In the genomic region with DNA sequence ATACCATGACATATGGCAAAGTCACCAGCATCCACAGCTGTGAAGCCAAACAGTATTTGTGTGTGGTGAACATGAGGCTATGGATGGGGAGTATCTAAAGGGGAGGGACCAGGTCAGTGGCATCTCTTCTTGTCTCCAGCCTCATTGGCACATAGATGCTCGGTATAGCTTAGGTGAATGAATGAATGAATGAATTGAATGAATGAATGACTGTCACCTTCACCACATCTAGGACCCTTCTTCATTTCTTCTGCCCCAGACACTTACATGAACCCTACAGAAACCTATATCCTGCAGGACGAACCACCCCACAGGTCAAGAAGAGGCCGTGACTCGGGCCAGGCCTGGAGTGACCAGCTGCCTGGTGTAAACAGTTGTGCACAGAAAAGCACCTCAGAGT, we compare ENCODE assay signal across 20 cellular contexts. TPM values are rescaled to one million over a fixed set of nuclear protein-coding genes. Genes with fewer than 3 reads are reported as not detected.
DNase-seq lines count a peak whose midpoint lies in the region; ATAC-seq, FAIRE-seq and TF ChIP-seq lines count a peak whose summit lies in the region.
"Had no signal": no experiment of that assay in that cellular context is flagged by ENCODE, and none has a peak within 500 bp of the region (broad histone marks: within the 10 kb centered on the region; RNA-seq: fewer than 3 reads in every experiment).

No MANE protein-coding gene starts in this region.

- H3K36me3 ChIP-seq in K562 (ENCODE audit: control insufficient read depth, insufficient read depth, low read length), result no peaks in the 10 kb centered on the region
- H3K36me3 ChIP-seq: HAP-1 had no signal

- H3K4me3 Mint-ChIP-seq in activated naive CD8-positive, alpha-beta T cell treated with anti-CD3 and anti-CD28 coated beads, Interleukin-2, amount 10 ng/mL, durations not matched to agents 7 days and 5 days, result peak overlapping the region; percentile 14
- H3K4me3 Mint-ChIP-seq in activated naive CD8-positive, alpha-beta T cell treated with anti-CD3 and anti-CD28 coated beads for 36 hours, result no peak overlapping the region
- H3K4me3 Mint-ChIP-seq in nephron progenitor cell, result no peak overlapping the region
- H3K4me3 Mint-ChIP-seq: CD4-positive, CD25-positive, alpha-beta regulatory T cell had no signal

- no peak overlapping the region for H3K27ac Mint-ChIP-seq in activated naive CD8-positive, alpha-beta T cell treated with anti-CD3 and anti-CD28 coated beads, Interleukin-2, amount 10 ng/mL, durations not matched to agents 7 days and 5 days
- no peak overlapping the region for H3K27ac Mint-ChIP-seq in activated naive CD8-positive, alpha-beta T cell treated with anti-CD3 and anti-CD28 coated beads for 36 hours
- no peak overlapping the region for H3K27ac Mint-ChIP-seq in nephron progenitor cell
- H3K27ac Mint-ChIP-seq: CD4-positive, CD25-positive, alpha-beta regulatory T cell had no signal

- no peak for TF ChIP-seq CTCF in K562 (IDR thresholded peaks at IDR 0.05 in 2 of 3, conservative IDR thresholded peaks at IDR 0.05 in 1 of 3; ENCODE audit: insufficient read depth in 2 of 3, low read depth in 1 of 3, low read length in 3 of 3)
- TF ChIP-seq CTCF in nephron progenitor cell (IDR thresholded peaks at IDR 0.05), result no peak

- TF ChIP-seq POLR2A in GM12892 (IDR thresholded peaks at IDR 0.05; ENCODE audit: low read depth, low read length) (no peak), K562 (conservative IDR thresholded peaks at IDR 0.05) (no peak)

- H3K27me3 Mint-ChIP-seq in activated naive CD8-positive, alpha-beta T cell treated with anti-CD3 and anti-CD28 coated beads, Interleukin-2, amount 10 ng/mL, durations not matched to agents 7 days and 5 days, result peaks cover 35% of the 10 kb centered on the region
- H3K27me3 Mint-ChIP-seq in activated naive CD8-positive, alpha-beta T cell treated with anti-CD3 and anti-CD28 coated beads for 36 hours, result peaks cover 24% of the 10 kb centered on the region
- peaks cover 13% of the 10 kb centered on the region for H3K27me3 Mint-ChIP-seq in nephron progenitor cell (ENCODE audit: low read depth, poor library complexity)

- no peak for ATAC-seq in activated naive CD8-positive, alpha-beta T cell treated with anti-CD3 and anti-CD28 coated beads, Interleukin-2, amount 10 ng/mL, durations not matched to agents 7 days and 5 days (ENCODE audit: low read depth)
- no peak for ATAC-seq in K562

- H3K27me3 ChIP-seq in K562 (ENCODE audit: control insufficient read depth in 2 of 2, insufficient read depth in 2 of 2, low read length in 2 of 2), result peaks cover 0 to 5% of the 10 kb centered on the region in 2 experiments; a peak in 2 of 5 replicates

- FAIRE-seq in GM12892 (lab: Jason Lieb, UNC) (peak; percentile 67), K562 (lab: Jason Lieb, UNC) (no peak)
- FAIRE-seq: A549, D721Med had no signal

- TF ChIP-seq EP300 in K562 (IDR thresholded peaks at IDR 0.05; ENCODE audit: low read length), result no peak

- no peaks in the 10 kb centered on the region for H3K9me3 Mint-ChIP-seq in activated naive CD8-positive, alpha-beta T cell treated with anti-CD3 and anti-CD28 coated beads, Interleukin-2, amount 10 ng/mL, durations not matched to agents 7 days and 5 days
- H3K9me3 Mint-ChIP-seq in activated naive CD8-positive, alpha-beta T cell treated with anti-CD3 and anti-CD28 coated beads for 36 hours, result no peaks in the 10 kb centered on the region
- H3K9me3 Mint-ChIP-seq in nephron progenitor cell, result peaks cover 37% of the 10 kb centered on the region
- H3K9me3 Mint-ChIP-seq: CD4-positive, CD25-positive, alpha-beta regulatory T cell had no signal

- H3K4me1 ChIP-seq in K562 (replicated peaks in 1 of 2; ENCODE audit: control insufficient read depth in 2 of 2, insufficient read depth in 2 of 2, low read length in 2 of 2), result peaks cover 0 to 8% of the 10 kb centered on the region in 2 experiments; a peak in 1 of 5 replicates
- H3K4me1 ChIP-seq: A549, Caco-2, HAP-1 had no signal

- WGBS in K562 (ENCODE audit: insufficient coverage, low coverage, missing lambda C conversion rate), result 42% methylated on average over 4 of the region's 4 CpGs

- H4K20me1 ChIP-seq in K562 (replicated peaks; ENCODE audit: control insufficient read depth, insufficient read depth, low read length), result no peaks in the 10 kb centered on the region

- no peaks in the 10 kb centered on the region for H3K36me3 Mint-ChIP-seq in activated naive CD8-positive, alpha-beta T cell treated with anti-CD3 and anti-CD28 coated beads, Interleukin-2, amount 10 ng/mL, durations not matched to agents 7 days and 5 days
- no peaks in the 10 kb centered on the region for H3K36me3 Mint-ChIP-seq in activated naive CD8-positive, alpha-beta T cell treated with anti-CD3 and anti-CD28 coated beads for 36 hours
- no peaks in the 10 kb centered on the region for H3K36me3 Mint-ChIP-seq in nephron progenitor cell (ENCODE audit: low read depth)
- H3K36me3 Mint-ChIP-seq: CD4-positive, CD25-positive, alpha-beta regulatory T cell had no signal

- H3K9me3 ChIP-seq in K562 (replicated peaks; ENCODE audit: control insufficient read depth, insufficient read depth, low read depth, low read length), result no peaks in the 10 kb centered on the region
- H3K9me3 ChIP-seq: Caco-2, HAP-1 had no signal

- in situ Hi-C loops in K562 (cut with MboI), result no loop called here

- intact Hi-C loops in K562 (cut with micrococcal nuclease) (no loop called here), posterior vena cava (cut with DNase I) (no loop called here)

- CTCF ChIA-PET in K562 (lab: Yijun Ruan, JAX; ENCODE audit: low intra/inter-chr PET ratio), result no interaction called here

- TF ChIP-seq RAD21 in K562 (CRISPR knock-in tag; conservative IDR thresholded peaks at IDR 0.05 in 1 of 2, IDR thresholded peaks at IDR 0.05 in 1 of 2), result no peak

- H3K4me2 ChIP-seq in K562 (ENCODE audit: insufficient read depth, low read length), result no peak overlapping the region
- H3K4me2 ChIP-seq: A549 had no signal

- no peak for DNase-seq in activated naive CD8-positive, alpha-beta T cell treated with anti-CD3 and anti-CD28 coated beads, Interleukin-2, amount 10 ng/mL, durations not matched to agents 7 days and 5 days
- DNase-seq in activated naive CD8-positive, alpha-beta T cell treated with anti-CD3 and anti-CD28 coated beads for 36 hours, result no peak
- no peak for DNase-seq in GM12892 (ENCODE audit: insufficient read length)
- DNase-seq in K562 (ENCODE audit: extremely low read depth in 1 of 4, low spot score in 3 of 4), result no peak
- peak; percentile 43 for DNase-seq in posterior vena cava (ENCODE audit: low spot score)
- no peak for DNase-seq in HPDE6-E6E7 (ENCODE audit: extremely low spot score)
- no peak for DNase-seq in nephron progenitor cell
- no peak for DNase-seq in DMS114 treated with DMSO at 0.1 percent for 48 hours (lab: John Stamatoyannopoulos, UW; ENCODE audit: unreplicated experiment)
- DNase-seq: Caco-2, DMS153, DMS79, IMR-90, Karpas-422 had no signal

- H3K4me3 ChIP-seq in K562, result no peak overlapping the region
- H3K4me3 ChIP-seq: A549, HAP-1 had no signal

- H3K27ac ChIP-seq in K562 (ENCODE audit: extremely low read depth, low read depth, low read length), result no peak overlapping the region
- H3K27ac ChIP-seq: 22Rv1, A549 had no signal

- POLR2A ChIA-PET in activated naive CD8-positive, alpha-beta T cell treated with anti-CD3 and anti-CD28 coated beads, Interleukin-2, amount 10 ng/mL, durations not matched to agents 7 days and 5 days (lab: Charles Lee), result interaction anchor here (0.6 kb wide), 1 partner anchor 123 kb away, joined by 5 read pairs; no protein-coding TSS in a partner anchor
- POLR2A ChIA-PET in K562 (lab: Yijun Ruan, JAX), result interaction anchor here (0.6 kb wide), 1 partner anchor 578 kb away, joined by 3 read pairs; no protein-coding TSS in a partner anchor

- BruUV-seq in K562 (replicated peaks; lab: Mats Ljungman, UMichigan), result no TSS peak

- H2AFZ ChIP-seq in K562 (ENCODE audit: low read depth, low read length), result peak overlapping the region; percentile 70

- H3K79me2 ChIP-seq in K562 (ENCODE audit: control insufficient read depth, insufficient read depth, low read length), result no peaks in the 10 kb centered on the region

- peaks cover 19% of the 10 kb centered on the region for H3K4me1 Mint-ChIP-seq in activated naive CD8-positive, alpha-beta T cell treated with anti-CD3 and anti-CD28 coated beads, Interleukin-2, amount 10 ng/mL, durations not matched to agents 7 days and 5 days
- peaks cover 4% of the 10 kb centered on the region for H3K4me1 Mint-ChIP-seq in activated naive CD8-positive, alpha-beta T cell treated with anti-CD3 and anti-CD28 coated beads for 36 hours
- H3K4me1 Mint-ChIP-seq in nephron progenitor cell, result no peaks in the 10 kb centered on the region

- no peaks in the 10 kb centered on the region for H3K9me1 ChIP-seq in K562 (ENCODE audit: control insufficient read depth, insufficient read depth, low read length)

- H3K9ac ChIP-seq in K562 (ENCODE audit: insufficient read depth in 1 of 2, low read depth in 2 of 2, low read length in 2 of 2), result no peak overlapping the region

RNA-seq across cellular contexts. Expression of a gene that starts 14.5 kb away (rescaled TPM):
- total RNA-seq in activated naive CD8-positive, alpha-beta T cell treated with anti-CD3 and anti-CD28 coated beads, Interleukin-2, amount 10 ng/mL, durations not matched to agents 7 days and 5 days, result 10 to 100 TPM in 1 of 2 experiments, 1 to 10 TPM in 1; 7.7 to 10.6 TPM
- under 1 TPM; 0.24 to 0.62 TPM for total RNA-seq in activated naive CD8-positive, alpha-beta T cell treated with anti-CD3 and anti-CD28 coated beads for 36 hours
- 4.2 TPM for polyA plus RNA-seq in GM12892 (2012; ENCODE audit: missing spikeins)
- 25.2 and 27.4 TPM in 2 replicates for total RNA-seq in K562 (2011; cell fraction: chromatin; rRNA removed; ENCODE audit: low replicate concordance)
- 17.5 and 20.2 TPM in 2 replicates for total RNA-seq in K562 (2011; cell fraction: nucleolus; rRNA removed)
- 22.7 and 29.1 TPM in 2 replicates for total RNA-seq in K562 (2011; cell fraction: nucleoplasm; rRNA removed)
- 38.4 and 39.7 TPM in 2 replicates for total RNA-seq in K562 (2014; rRNA removed)
- 42.6 and 44.4 TPM in 2 replicates for total RNA-seq in K562 (2014; rRNA removed; fragmentation: Illumina TruSeq; extraction: Trizol)
- total RNA-seq in K562 (2015; rRNA removed; fragmentation: Illumina TruSeq; extraction: Trizol), result 49.6 and 50.1 TPM in 2 replicates
- total RNA-seq in K562 (2021), result 34.1 and 36.1 TPM in 2 replicates
- 50.7 and 122 TPM in 2 replicates for polyA plus RNA-seq in K562 (2011; rRNA removed)
- 43.7 and 78.9 TPM in 2 replicates for polyA plus RNA-seq in K562 (2011; cell fraction: cytosol; rRNA removed)
- polyA plus RNA-seq in K562 (2011; cell fraction: nucleus; rRNA removed), result 59.9 and 117 TPM in 2 replicates
- polyA plus RNA-seq in K562 (2012), result 45.2 and 161 TPM in 2 replicates
- polyA plus RNA-seq in K562 (2014; fragmentation: Illumina TruSeq; extraction: Trizol), result 52.5 and 60.0 TPM in 2 replicates
- 10 to 100 TPM; 79.0 to 88.6 TPM for polyA plus RNA-seq in K562 (2014; fragmentation: Nextera tagmentation; extraction: Ambion mirVana)
- polyA plus RNA-seq in K562 (2014; rRNA removed), result 39.6 and 42.5 TPM in 2 replicates
- 20.3 and 47.6 TPM in 2 replicates for polyA minus RNA-seq in K562 (2011; rRNA and poly(A)+ RNA removed)
- 15.5 and 24.4 TPM in 2 replicates for polyA minus RNA-seq in K562 (2011; cell fraction: cytosol; rRNA and poly(A)+ RNA removed)
- 13.6 and 36.4 TPM in 2 replicates for polyA minus RNA-seq in K562 (2011; cell fraction: nucleus; rRNA and poly(A)+ RNA removed)
- total RNA-seq in posterior vena cava, result 10 to 100 TPM in 1 of 2 donors, 1 to 10 TPM in 1; 10.0 to 17.4 TPM
- total RNA-seq: Caco-2, IMR-90 had no signal
- polyA plus RNA-seq: BJ, IMR-90 had no signal

RNA-seq across cellular contexts. Expression of a gene that starts 40.5 kb away (rescaled TPM):
- not detected for total RNA-seq in activated naive CD8-positive, alpha-beta T cell treated with anti-CD3 and anti-CD28 coated beads, Interleukin-2, amount 10 ng/mL, durations not matched to agents 7 days and 5 days
- not detected for total RNA-seq in activated naive CD8-positive, alpha-beta T cell treated with anti-CD3 and anti-CD28 coated beads for 36 hours
- polyA plus RNA-seq in GM12892 (2012; ENCODE audit: missing spikeins), result not detected
- total RNA-seq in K562 (2011; cell fraction: chromatin; rRNA removed; ENCODE audit: low replicate concordance), result not detected in 2 replicates
- total RNA-seq in K562 (2011; cell fraction: nucleolus; rRNA removed), result not detected in 2 replicates
- not detected in 2 replicates for total RNA-seq in K562 (2011; cell fraction: nucleoplasm; rRNA removed)
- total RNA-seq in K562 (2014; rRNA removed), result not detected in 2 replicates
- total RNA-seq in K562 (2014; rRNA removed; fragmentation: Illumina TruSeq; extraction: Trizol), result not detected in 2 replicates
- not detected in 2 replicates for total RNA-seq in K562 (2015; rRNA removed; fragmentation: Illumina TruSeq; extraction: Trizol)
- not detected in 2 replicates for total RNA-seq in K562 (2021)
- not detected in 2 replicates for polyA plus RNA-seq in K562 (2011; rRNA removed)
- not detected in 2 replicates for polyA plus RNA-seq in K562 (2011; cell fraction: cytosol; rRNA removed)
- 0.15 and 0.17 TPM in 2 replicates for polyA plus RNA-seq in K562 (2011; cell fraction: nucleus; rRNA removed)
- not detected in 2 replicates for polyA plus RNA-seq in K562 (2012)
- not detected in 2 replicates for polyA plus RNA-seq in K562 (2014; fragmentation: Illumina TruSeq; extraction: Trizol)
- polyA plus RNA-seq in K562 (2014; fragmentation: Nextera tagmentation; extraction: Ambion mirVana), result not detected
- not detected in 2 replicates for polyA plus RNA-seq in K562 (2014; rRNA removed)
- polyA minus RNA-seq in K562 (2011; rRNA and poly(A)+ RNA removed), result not detected in 2 replicates
- polyA minus RNA-seq in K562 (2011; cell fraction: cytosol; rRNA and poly(A)+ RNA removed), result not detected in 2 replicates
- polyA minus RNA-seq in K562 (2011; cell fraction: nucleus; rRNA and poly(A)+ RNA removed), result not detected in 2 replicates
- total RNA-seq in posterior vena cava, result not detected
- total RNA-seq: Caco-2; CD4-positive, CD25-positive, alpha-beta regulatory T cell; HT1080; IMR-90 had no signal
- polyA plus RNA-seq: A549; BJ; CD4-positive, CD25-positive, alpha-beta regulatory T cell; IMR-90 had no signal

Comparison
In these comparisons a context has a peak if more than half of its experiments do, and no peak if none do; other contexts are left out.
1. RNA of a gene that starts 14.5 kb away (total RNA-seq): 17.5 to 50.1 TPM in K562, 10.0 to 17.4 TPM in posterior vena cava and 7.7 to 10.6 TPM in activated naive CD8-positive, alpha-beta T cell treated with anti-CD3 and anti-CD28 coated beads, Interleukin-2, amount 10 ng/mL, durations not matched to agents 7 days and 5 days; 0.24 to 0.62 TPM in activated naive CD8-positive, alpha-beta T cell treated with anti-CD3 and anti-CD28 coated beads for 36 hours; every median in the first group is over 4 times any median in the second.